In genomic region chr4:28105271-28105859, GRCh38 we compare ENCODE assay signal across 8 cellular contexts.
"Had no signal": no experiment of that assay in that cellular context is flagged by ENCODE, and none has a peak within 500 bp of the region (broad histone marks: within the 10 kb centered on the region; RNA-seq: fewer than 3 reads in every experiment).

No MANE protein-coding gene starts in this region.

- FAIRE-seq: G401.6, GM12878, GM12891, GM12892, GM18507, GM19239 had no signal

- ATAC-seq: GM12878 had no signal

- DNase-seq: GDM1, GF-D8 had no signal

- H3K4me3 ChIP-seq: GM12878 had no signal
